8 cellular contexts compared by ENCODE assay signal in genomic region chr7:90928700-90929424, GRCh38.
DNase-seq lines count a peak whose midpoint lies in the region; ATAC-seq, FAIRE-seq and TF ChIP-seq lines count a peak whose summit lies in the region.
"Not testable (repeated sequence)": the region's sequence is repeated elsewhere in the genome, so short reads cannot be mapped to it uniquely, and the experiment has no call there.

No MANE protein-coding gene starts in this region.

- H3K14ac ChIP-seq in H1 (ENCODE audit: insufficient read length): not testable (repeated sequence)

- not testable (repeated sequence) for H2BK5ac ChIP-seq in H1 (ENCODE audit: low read depth, low read length)

- not testable (repeated sequence) for H3K36me3 ChIP-seq in Karpas-422 (ENCODE audit: insufficient read depth, low read length); PC-3 (ENCODE audit: low read depth, low read length); H1 (ENCODE audit: control insufficient read depth in 2 of 4, insufficient read depth in 4 of 4, low read length in 3 of 4)

- H4K8ac ChIP-seq in H1 (ENCODE audit: extremely low read depth, insufficient read depth, low read length): peak overlapping the region; percentile 79; the same call in 1 of the 2 replicates

- not testable (repeated sequence) for H2AFZ ChIP-seq in Karpas-422 (ENCODE audit: low read length); H1 (ENCODE audit: low read length)
- 0 out of 2 replicates have a peak overlapping the region, but pooled peaks have one; percentile 38 for H2AFZ ChIP-seq in PC-3 (ENCODE audit: low read length)

- not testable (repeated sequence) for H3K9me3 Mint-ChIP-seq in CD4-positive, alpha-beta T cell; stimulated activated memory B cell treated with anti-CD40 and anti-IgM and Interleukin-4, amounts not matched to agents 10 μg/mL and 1 μg/mL and 100 μg/mL, for 72 hours

- TF ChIP-seq EP300 in H1 (IDR thresholded peaks at IDR 0.05; ENCODE audit: borderline replicate concordance in 1 of 2, low read depth in 2 of 2, low read length in 2 of 2): not testable (repeated sequence)

- DNase-seq in CD4-positive, alpha-beta T cell: peak in 3 of 10 experiments; percentile 4 to 14 (median 4)
- not testable (repeated sequence) for DNase-seq in GM10266 (ENCODE audit: extremely low spot score)
- peak; percentile 89 for DNase-seq in Karpas-422
- DNase-seq in NCI-H2227 (lab: John Stamatoyannopoulos, UW; ENCODE audit: unreplicated experiment): peak; percentile 9
- peak; percentile 56 for DNase-seq in PC-3
- peak in 1 of 2 experiments; percentile 31 for DNase-seq in H1 (ENCODE audit: low read depth in 1 of 2, low spot score in 2 of 2)

- not testable (repeated sequence) for H3K56ac ChIP-seq in H1 (replicated peaks; ENCODE audit: insufficient read length, low read depth, low read length)

- H4K5ac ChIP-seq in H1 (ENCODE audit: insufficient read length, low read depth, low read length): not testable (repeated sequence)

- not testable (repeated sequence) for H2BK12ac ChIP-seq in H1 (ENCODE audit: low read depth, low read length)

- H3K4me3 Mint-ChIP-seq in CD4-positive, alpha-beta T cell: peak overlapping the region; percentile 60
- H3K4me3 Mint-ChIP-seq in stimulated activated memory B cell treated with anti-CD40 and anti-IgM and Interleukin-4, amounts not matched to agents 10 μg/mL and 1 μg/mL and 100 μg/mL, for 72 hours: peak overlapping the region; percentile 50

- FAIRE-seq in H1 (lab: Jason Lieb, UNC): not testable (repeated sequence)

- not testable (repeated sequence) for H3F3A ChIP-seq in PC-3 (ENCODE audit: low read length, unreplicated experiment)

- peak overlapping the region; percentile 55 for H3K27ac Mint-ChIP-seq in CD4-positive, alpha-beta T cell
- H3K27ac Mint-ChIP-seq in stimulated activated memory B cell treated with anti-CD40 and anti-IgM and Interleukin-4, amounts not matched to agents 10 μg/mL and 1 μg/mL and 100 μg/mL, for 72 hours: not testable (repeated sequence)

- 91% methylated on average over 13 of the region's 13 CpGs; no CpG with 5 or more reads in 1 of the 2 experiments for WGBS in H1 (ENCODE audit: extremely low coverage in 1 of 2, insufficient coverage in 1 of 2, insufficient read length in 1 of 2, insufficient replicate concordance in 2 of 2, low coverage in 1 of 2, low lambda C conversion rate in 2 of 2, missing lambda C conversion rate in 1 of 2), 2 experiments

- not testable (repeated sequence) for H2BK15ac ChIP-seq in H1 (ENCODE audit: low read length)

- H3K4me1 ChIP-seq in Karpas-422 (ENCODE audit: low read length): peaks cover 29% of the 10 kb centered on the region
- H3K4me1 ChIP-seq in PC-3 (ENCODE audit: insufficient read depth, low read length); H1 (replicated peaks in 1 of 4; ENCODE audit: control insufficient read depth in 3 of 4, insufficient read depth in 4 of 4, low read length in 3 of 4): not testable (repeated sequence)

- H3K79me1 ChIP-seq in H1 (ENCODE audit: low read depth, low read length): not testable (repeated sequence)

- not testable (repeated sequence) for H3K23me2 ChIP-seq in H1 (ENCODE audit: low read depth, low read length)

- CTCF ChIA-PET in CD4-positive, alpha-beta T cell (lab: Charles Lee): not testable (repeated sequence)
- CTCF ChIA-PET in PC-3 (lab: Charles Lee) (interaction anchor here (0.6 kb wide), 1 partner anchor 54 kb away, joined by 5 read pairs; no protein-coding TSS in a partner anchor), H1 (lab: Charles Lee; ENCODE audit: partially characterized antibody) (interaction anchor here (0.6 to 3.1 kb wide), 11 partner anchors 9 to 222 kb away, joined by 3 to 14 read pairs (median 4); no protein-coding TSS in a partner anchor)

- not testable (repeated sequence) for H2BK20ac ChIP-seq in H1 (ENCODE audit: low read length)

- TF ChIP-seq CTCF in CD4-positive, alpha-beta T cell (IDR thresholded peaks at IDR 0.05); PC-3 (conservative IDR thresholded peaks at IDR 0.05; ENCODE audit: low read depth, low read length): not testable (repeated sequence)
- TF ChIP-seq CTCF in GM10266 (IDR thresholded peaks at IDR 0.05; ENCODE audit: control insufficient read depth, insufficient read depth, low read depth, missing control alignments): peak; percentile 18
- TF ChIP-seq CTCF in VCaP (conservative IDR thresholded peaks at IDR 0.05): peak; percentile 46; the same call in 1 of the 2 replicates
- TF ChIP-seq CTCF in H1 (IDR thresholded peaks at IDR 0.05; ENCODE audit: control extremely low read depth in 1 of 3, insufficient read depth in 1 of 3, low read depth in 1 of 3, low read length in 3 of 3): peak; percentile 19 to 34 (median 24); a peak in 3 of 4 replicates

- intact Hi-C loops in CD4-positive, alpha-beta T cell (cut with DNase I, micrococcal nuclease); PC-3 (cut with micrococcal nuclease): not testable (repeated sequence)

- not testable (repeated sequence) for H3K9me2 ChIP-seq in Karpas-422 (replicated peaks; ENCODE audit: insufficient read depth, low read length); PC-3 (replicated peaks; ENCODE audit: low read length)

- not testable (repeated sequence) for H2BK120ac ChIP-seq in H1 (replicated peaks; ENCODE audit: low read depth, low read length)

- not testable (repeated sequence) for H3K27me3 ChIP-seq in CD4-positive, alpha-beta T cell (ENCODE audit: control insufficient read depth, insufficient read depth, low read length); Karpas-422 (ENCODE audit: low read length); PC-3 (ENCODE audit: low read length); H1 (replicated peaks in 1 of 4; ENCODE audit: control insufficient read depth in 3 of 4, extremely low read depth in 1 of 4, insufficient read depth in 3 of 4, low read length in 3 of 4)

- H3K23ac ChIP-seq in H1 (ENCODE audit: insufficient read length): not testable (repeated sequence)

- not testable (repeated sequence) for H3K4ac ChIP-seq in H1 (replicated peaks; ENCODE audit: insufficient read length, low read depth, low read length)

- not testable (repeated sequence) for H3K18ac ChIP-seq in H1 (ENCODE audit: extremely low read depth, low read length)

- peaks cover 64% of the 10 kb centered on the region for H3K79me2 ChIP-seq in Karpas-422 (ENCODE audit: low read length)
- H3K79me2 ChIP-seq in PC-3 (ENCODE audit: low read length); H1 (ENCODE audit: control insufficient read depth in 1 of 2, insufficient read depth in 2 of 2, low read length in 2 of 2): not testable (repeated sequence)

- H3K27me3 Mint-ChIP-seq in CD4-positive, alpha-beta T cell; stimulated activated memory B cell treated with anti-CD40 and anti-IgM and Interleukin-4, amounts not matched to agents 10 μg/mL and 1 μg/mL and 100 μg/mL, for 72 hours: not testable (repeated sequence)

- not testable (repeated sequence) for H4K20me1 ChIP-seq in Karpas-422 (ENCODE audit: insufficient read depth, low read depth, low read length); PC-3 (ENCODE audit: low read length); H1 (replicated peaks in 1 of 2; ENCODE audit: control insufficient read depth in 1 of 2, insufficient read depth in 2 of 2, low read length in 2 of 2)

- ATAC-seq in CD4-positive, alpha-beta T cell (ENCODE audit: poor library complexity): peak; percentile 74
- peak; percentile 58 for ATAC-seq in PC-3
- not testable (repeated sequence) for ATAC-seq in stimulated activated memory B cell treated with anti-CD40 and anti-IgM and Interleukin-4, amounts not matched to agents 10 μg/mL and 1 μg/mL and 100 μg/mL, for 72 hours

- peak overlapping the region; percentile 26; the same call in 1 of the 2 replicates for H3K4me3 ChIP-seq in Karpas-422 (ENCODE audit: low read length)
- not testable (repeated sequence) for H3K4me3 ChIP-seq in PC-3 (ENCODE audit: low read length); H1 (ENCODE audit: extremely low read depth in 1 of 4, insufficient read depth in 2 of 4, low read depth in 3 of 4, low read length in 4 of 4)

- peak overlapping the region; percentile 43 for H3K4me2 ChIP-seq in Karpas-422 (ENCODE audit: low read depth, low read length, poor library complexity, severe bottlenecking)
- not testable (repeated sequence) for H3K4me2 ChIP-seq in PC-3 (ENCODE audit: low read length); H1 (ENCODE audit: insufficient read depth in 1 of 2, low read depth in 2 of 2, low read length in 2 of 2)

- POLR2A ChIA-PET in CD4-positive, alpha-beta T cell (lab: Charles Lee); PC-3 (lab: Charles Lee; ENCODE audit: unreplicated experiment); H1 (lab: Charles Lee; ENCODE audit: partially characterized antibody): not testable (repeated sequence)

- BruUV-seq in PC-3 (replicated peaks; lab: Mats Ljungman, UMichigan): not testable (repeated sequence)

- peak overlapping the region; percentile 17; the same call in 1 of the 2 replicates for H3K9ac ChIP-seq in Karpas-422 (ENCODE audit: low read length)
- H3K9ac ChIP-seq in PC-3 (ENCODE audit: low read length); H1 (replicated peaks in 1 of 4; ENCODE audit: extremely low read depth in 1 of 4, low read depth in 3 of 4, low read length in 3 of 4): not testable (repeated sequence)

- not testable (repeated sequence) for H3K36me3 Mint-ChIP-seq in CD4-positive, alpha-beta T cell (ENCODE audit: low read depth)
- peaks cover 45% of the 10 kb centered on the region for H3K36me3 Mint-ChIP-seq in stimulated activated memory B cell treated with anti-CD40 and anti-IgM and Interleukin-4, amounts not matched to agents 10 μg/mL and 1 μg/mL and 100 μg/mL, for 72 hours

- H3K27ac ChIP-seq in CD4-positive, alpha-beta T cell (ENCODE audit: low read depth, low read length); PC-3 (ENCODE audit: low read length); VCaP; H1 (ENCODE audit: low read depth, low read length): not testable (repeated sequence)
- H3K27ac ChIP-seq in Karpas-422 (ENCODE audit: low read length): 0 out of 2 replicates have a peak overlapping the region, but pooled peaks have one; percentile 11

- not testable (repeated sequence) for H3K9me3 ChIP-seq in CD4-positive, alpha-beta T cell (ENCODE audit: control insufficient read depth, low read length); Karpas-422 (ENCODE audit: low read length); PC-3 (ENCODE audit: low read length); H1 (ENCODE audit: insufficient read depth in 2 of 2, low read depth in 1 of 2, low read length in 1 of 2)

- not testable (repeated sequence) for H4K91ac ChIP-seq in H1 (replicated peaks; ENCODE audit: insufficient read length, low read length)

- peak in 1 of 2 experiments; percentile 7; a peak in 1 of 4 replicates for TF ChIP-seq RAD21 in H1 (IDR thresholded peaks at IDR 0.05 in 1 of 2, conservative IDR thresholded peaks at IDR 0.05 in 1 of 2; ENCODE audit: low read depth in 2 of 2, low read length in 2 of 2)

- H3K4me1 Mint-ChIP-seq in CD4-positive, alpha-beta T cell (ENCODE audit: low read depth): not testable (repeated sequence)
- peaks cover 33% of the 10 kb centered on the region for H3K4me1 Mint-ChIP-seq in stimulated activated memory B cell treated with anti-CD40 and anti-IgM and Interleukin-4, amounts not matched to agents 10 μg/mL and 1 μg/mL and 100 μg/mL, for 72 hours

- TF ChIP-seq POLR2A in H1 (IDR thresholded peaks at IDR 0.05; ENCODE audit: control extremely low read depth in 1 of 2, low read depth in 2 of 2, low read length in 2 of 2): not testable (repeated sequence)

- H2AK5ac ChIP-seq in H1 (ENCODE audit: low read depth, low read length): not testable (repeated sequence)
